Comparison of ENCODE assay signal across 20 cellular contexts in the genomic region with DNA sequence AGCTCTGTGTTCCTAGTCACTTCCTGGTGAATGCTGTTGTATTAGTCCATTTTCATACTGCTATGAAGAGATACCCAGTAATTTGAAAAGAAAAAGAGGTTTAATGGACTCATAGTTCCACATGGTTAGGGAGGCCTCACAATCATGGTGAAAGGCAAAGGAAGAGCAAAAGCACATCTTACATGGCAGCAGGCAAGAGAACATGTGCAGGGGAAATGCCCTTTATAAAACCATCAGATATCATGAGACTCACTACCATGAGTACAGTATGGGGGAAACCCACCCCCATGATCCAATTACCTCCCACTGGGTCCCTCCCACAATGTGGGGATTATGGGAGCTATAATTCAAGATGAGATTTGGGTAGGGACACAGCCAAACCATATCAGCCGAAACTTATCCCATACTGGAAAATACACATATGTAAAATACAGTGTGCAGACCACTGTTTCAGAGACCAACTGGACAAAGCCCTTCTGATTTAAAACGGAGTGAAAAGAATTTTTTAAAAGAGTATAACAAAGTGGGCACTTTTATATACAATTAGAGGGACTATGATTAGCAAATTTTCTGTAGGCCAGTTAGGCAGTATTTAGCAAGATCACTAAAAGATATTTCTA. TPM values are rescaled to one million over a fixed set of nuclear protein-coding genes. Genes with fewer than 3 reads are reported as not detected.
DNase-seq lines count a peak whose midpoint lies in the region; ATAC-seq and TF ChIP-seq lines count a peak whose summit lies in the region.
"Had no signal": no experiment of that assay in that cellular context is flagged by ENCODE, and none has a peak within 500 bp of the region (broad histone marks: within the 10 kb centered on the region; RNA-seq: fewer than 3 reads in every experiment).

No MANE protein-coding gene starts in this region.

- peak overlapping the region; percentile 95; the same call in 1 of the 2 replicates for H3K27ac ChIP-seq in BLaER1
- H3K27ac ChIP-seq: PC-9, SK-N-MC, thoracic aorta had no signal

- H3K4me1 ChIP-seq in BLaER1: peaks cover 32% of the 10 kb centered on the region

- no peaks in the 10 kb centered on the region for H4K20me1 ChIP-seq in BLaER1

- H3K36me3 ChIP-seq in BLaER1: peaks cover 80% of the 10 kb centered on the region
- H3K36me3 ChIP-seq: ovary had no signal

- no peak overlapping the region for H3K4me2 ChIP-seq in BLaER1
- H3K4me2 ChIP-seq: GM23338, PC-9 had no signal

- no peaks in the 10 kb centered on the region for H3K27me3 ChIP-seq in BLaER1
- H3K27me3 ChIP-seq: ovary had no signal

- DNase-seq in Calu3 (no peak), naive B cell (no peak), NCI-H1105 (lab: John Stamatoyannopoulos, UW) (no peak), AG08395 (ENCODE audit: low spot score) (no peak)
- DNase-seq in activated naive CD8-positive, alpha-beta T cell treated with anti-CD3 and anti-CD28 coated beads, Interleukin-2, amount 10 ng/mL, durations not matched to agents 7 days and 5 days: no peak
- DNase-seq: activated CD4-positive, alpha-beta T cell treated with anti-CD3 and anti-CD28 coated beads for 36 hours; activated CD8-positive, alpha-beta memory T cell treated with anti-CD3 and anti-CD28 coated beads, Interleukin-2, amount 50 U/mL, for 48 hours; caudate nucleus; left colon; NCI-H1092 treated with DMSO at 0.1 percent for 48 hours; NCI-H748 treated with DMSO at 0.1 percent for 48 hours; ovary; PC-9; stimulated activated CD4-positive, alpha-beta T cell treated with anti-CD3 and anti-CD28 coated beads, Interleukin-4, amount 100 ng/mL, for 1 hour had no signal

- H3K4me1 Mint-ChIP-seq in Calu3 (ENCODE audit: low read depth, unreplicated experiment): peaks cover 35% of the 10 kb centered on the region
- H3K4me1 Mint-ChIP-seq in activated naive CD8-positive, alpha-beta T cell treated with anti-CD3 and anti-CD28 coated beads, Interleukin-2, amount 10 ng/mL, durations not matched to agents 7 days and 5 days: peaks cover 32% of the 10 kb centered on the region
- peaks cover 42 to 69% (median 56%) of the 10 kb centered on the region in 3 donors for H3K4me1 Mint-ChIP-seq in naive B cell

- CTCF ChIA-PET in Calu3 (lab: Charles Lee): no interaction called here

- H3K27me3 Mint-ChIP-seq in Calu3 (ENCODE audit: unreplicated experiment) (no peaks in the 10 kb centered on the region), naive B cell (no peaks in the 10 kb centered on the region)
- H3K27me3 Mint-ChIP-seq in activated naive CD8-positive, alpha-beta T cell treated with anti-CD3 and anti-CD28 coated beads, Interleukin-2, amount 10 ng/mL, durations not matched to agents 7 days and 5 days: no peaks in the 10 kb centered on the region
- H3K27me3 Mint-ChIP-seq: activated CD4-positive, alpha-beta T cell treated with anti-CD3 and anti-CD28 coated beads for 36 hours had no signal

- POLR2A ChIA-PET in activated naive CD8-positive, alpha-beta T cell treated with anti-CD3 and anti-CD28 coated beads, Interleukin-2, amount 10 ng/mL, durations not matched to agents 7 days and 5 days (lab: Charles Lee): no interaction called here

- no peak overlapping the region for H3K4me3 ChIP-seq in BLaER1
- H3K4me3 ChIP-seq: GM23338, ovary, PC-9, SK-N-MC, thoracic aorta had no signal

- H3K36me3 Mint-ChIP-seq in Calu3 (ENCODE audit: insufficient read depth, unreplicated experiment): peaks cover 58% of the 10 kb centered on the region
- H3K36me3 Mint-ChIP-seq in activated naive CD8-positive, alpha-beta T cell treated with anti-CD3 and anti-CD28 coated beads, Interleukin-2, amount 10 ng/mL, durations not matched to agents 7 days and 5 days: peaks cover 67% of the 10 kb centered on the region
- H3K36me3 Mint-ChIP-seq in naive B cell: peaks cover 0 to 11% of the 10 kb centered on the region in 2 donors

- intact Hi-C loops in Calu3 (cut with micrococcal nuclease; ENCODE audit: unreplicated experiment): no loop called here

- H3K9me3 Mint-ChIP-seq in Calu3 (ENCODE audit: low read depth, unreplicated experiment) (peaks cover 8% of the 10 kb centered on the region), naive B cell (peaks cover 0 to 4% (median 0%) of the 10 kb centered on the region in 7 donors)
- H3K9me3 Mint-ChIP-seq in activated naive CD8-positive, alpha-beta T cell treated with anti-CD3 and anti-CD28 coated beads, Interleukin-2, amount 10 ng/mL, durations not matched to agents 7 days and 5 days: peaks cover 11% of the 10 kb centered on the region

- ATAC-seq in activated naive CD8-positive, alpha-beta T cell treated with anti-CD3 and anti-CD28 coated beads, Interleukin-2, amount 10 ng/mL, durations not matched to agents 7 days and 5 days (ENCODE audit: low read depth): no peak
- ATAC-seq in naive B cell (ENCODE audit: low read depth in 2 of 2): no peak
- ATAC-seq in HG02938 (IDR thresholded peaks at IDR 0.05; ENCODE audit: unreplicated experiment): no peak
- ATAC-seq in GM19324 (IDR thresholded peaks at IDR 0.05; ENCODE audit: low FRiP score, unreplicated experiment): no peak
- ATAC-seq: activated CD4-positive, alpha-beta T cell treated with anti-CD3 and anti-CD28 coated beads for 36 hours; GM23338; left colon had no signal

- H3K9me3 ChIP-seq in BLaER1: peaks cover 39% of the 10 kb centered on the region
- H3K9me3 ChIP-seq: ovary, thoracic aorta had no signal

- BruUV-seq in Calu3 (replicated peaks; lab: Mats Ljungman, UMichigan): no TSS peak

- H3K27ac Mint-ChIP-seq in Calu3 (ENCODE audit: unreplicated experiment) (peak overlapping the region; percentile 82), naive B cell (peak overlapping the region in 4 of 6 donors; percentile 62 to 86 (median 78))
- peak overlapping the region; percentile 66 for H3K27ac Mint-ChIP-seq in activated naive CD8-positive, alpha-beta T cell treated with anti-CD3 and anti-CD28 coated beads, Interleukin-2, amount 10 ng/mL, durations not matched to agents 7 days and 5 days
- H3K27ac Mint-ChIP-seq: GM23338 had no signal

- TF ChIP-seq CTCF in Calu3 (IDR thresholded peaks at IDR 0.05; ENCODE audit: unreplicated experiment): no peak

- H3K4me3 Mint-ChIP-seq in Calu3 (ENCODE audit: low read depth, unreplicated experiment) (no peak overlapping the region), naive B cell (peak overlapping the region in 1 of 8 donors; percentile 52)
- H3K4me3 Mint-ChIP-seq in activated naive CD8-positive, alpha-beta T cell treated with anti-CD3 and anti-CD28 coated beads, Interleukin-2, amount 10 ng/mL, durations not matched to agents 7 days and 5 days: no peak overlapping the region
- H3K4me3 Mint-ChIP-seq: activated CD4-positive, alpha-beta T cell treated with anti-CD3 and anti-CD28 coated beads for 36 hours; GM23338 had no signal

- no peak overlapping the region for H3K9ac ChIP-seq in BLaER1

RNA-seq across cellular contexts. Expression of a gene that starts 8.0 kb away (rescaled TPM):
- total RNA-seq in Calu3 (2022): 84.8 and 89.0 TPM in 2 replicates
- total RNA-seq in activated naive CD8-positive, alpha-beta T cell treated with anti-CD3 and anti-CD28 coated beads, Interleukin-2, amount 10 ng/mL, durations not matched to agents 7 days and 5 days: 10 to 100 TPM; 39.6 to 40.8 TPM
- 10 to 100 TPM; 35.4 to 64.0 (median 48.9) TPM for polyA plus RNA-seq in naive B cell (ENCODE audit: low read depth in 6 of 6)

RNA-seq across cellular contexts. Expression of a gene that starts 14.6 kb away (rescaled TPM):
- 4.2 and 11.4 TPM in 2 replicates for total RNA-seq in Calu3 (2022)
- total RNA-seq in activated naive CD8-positive, alpha-beta T cell treated with anti-CD3 and anti-CD28 coated beads, Interleukin-2, amount 10 ng/mL, durations not matched to agents 7 days and 5 days: 10 to 100 TPM; 29.8 to 31.0 TPM
- 10 to 100 TPM; 14.1 to 31.7 (median 25.2) TPM for polyA plus RNA-seq in naive B cell (ENCODE audit: low read depth in 6 of 6)
- total RNA-seq: GM23338 had no signal

RNA-seq across cellular contexts. Expression of a gene that starts 48.8 kb away (rescaled TPM):
- total RNA-seq in Calu3 (2022): 21.2 and 24.3 TPM in 2 replicates
- 10 to 100 TPM; 18.7 to 19.1 TPM for total RNA-seq in activated naive CD8-positive, alpha-beta T cell treated with anti-CD3 and anti-CD28 coated beads, Interleukin-2, amount 10 ng/mL, durations not matched to agents 7 days and 5 days
- polyA plus RNA-seq in naive B cell (ENCODE audit: low read depth in 6 of 6): 1 to 10 TPM; 2.3 to 5.8 (median 4.5) TPM
